Comparison of ENCODE assay signal across 9 cellular contexts in the genomic region with DNA sequence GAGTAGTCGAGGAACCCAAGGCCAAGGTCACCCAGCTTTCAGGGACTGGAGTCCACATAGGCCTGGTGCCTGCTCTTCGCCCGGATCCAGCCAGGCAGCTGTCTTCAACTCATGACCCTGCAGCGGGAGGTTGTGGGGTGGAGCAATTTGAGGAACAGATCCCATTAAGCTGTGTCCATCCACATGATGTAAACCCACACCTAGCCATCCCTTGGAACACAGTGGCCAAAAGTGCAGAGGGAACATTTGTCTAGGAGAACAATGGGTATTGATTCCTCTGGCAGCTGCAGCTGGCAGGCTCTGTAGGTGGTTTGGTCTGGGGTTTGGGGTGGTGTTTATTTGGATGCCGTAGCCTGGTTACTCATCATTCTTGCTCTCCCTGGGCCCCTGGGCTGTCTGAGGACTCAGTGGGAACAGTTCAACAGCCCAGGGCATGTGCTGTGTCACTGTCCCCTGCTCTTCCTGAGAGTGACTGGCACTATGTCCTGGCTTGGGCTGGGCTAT.
DNase-seq lines count a peak whose midpoint lies in the region; ATAC-seq, FAIRE-seq and TF ChIP-seq lines count a peak whose summit lies in the region.
"Had no signal": no experiment of that assay in that cellular context is flagged by ENCODE, and none has a peak within 500 bp of the region (broad histone marks: within the 10 kb centered on the region; RNA-seq: fewer than 3 reads in every experiment).

No MANE protein-coding gene starts in this region.

- peaks cover 3% of the 10 kb centered on the region for H3K4me1 Mint-ChIP-seq in endodermal cell

- H3K4me1 ChIP-seq in endodermal cell (ENCODE audit: control insufficient read depth, insufficient read depth, low read length) (no peaks in the 10 kb centered on the region), psoas muscle (no peaks in the 10 kb centered on the region), kidney (ENCODE audit: control insufficient read depth in 1 of 2, insufficient read depth in 1 of 2, low read depth in 1 of 2, low read length in 2 of 2) (peaks cover 6 to 8% of the 10 kb centered on the region in 2 donors)

- peak overlapping the region; percentile 5 for H3K27ac ChIP-seq in endodermal cell (ENCODE audit: low read depth, low read length)
- no peak overlapping the region for H3K27ac ChIP-seq in psoas muscle
- H3K27ac ChIP-seq in kidney (ENCODE audit: low read depth in 2 of 2, low read length in 2 of 2): no peak overlapping the region

- no peak overlapping the region for H3K4me3 ChIP-seq in endodermal cell (ENCODE audit: low read length)
- H3K4me3 ChIP-seq in psoas muscle: no peak overlapping the region
- H3K4me3 ChIP-seq in kidney (ENCODE audit: low read length in 2 of 2): no peak overlapping the region

- H3K27ac Mint-ChIP-seq in endodermal cell: no peak overlapping the region

- no peak overlapping the region for H3K4me3 Mint-ChIP-seq in endodermal cell

- ATAC-seq in psoas muscle (peak; percentile 58 to 83 (median 78)), GM21786 (IDR thresholded peaks at IDR 0.05; ENCODE audit: unreplicated experiment) (no peak), HG02759 (IDR thresholded peaks at IDR 0.05; ENCODE audit: unreplicated experiment) (no peak)

- H3K36me3 ChIP-seq in endodermal cell (ENCODE audit: control insufficient read depth, insufficient read depth, low read length): no peaks in the 10 kb centered on the region
- H3K36me3 ChIP-seq in psoas muscle (ENCODE audit: insufficient read depth in 1 of 2, low read depth in 1 of 2): no peaks in the 10 kb centered on the region
- no peaks in the 10 kb centered on the region for H3K36me3 ChIP-seq in kidney (ENCODE audit: control insufficient read depth in 1 of 2, insufficient read depth in 2 of 2, low read length in 2 of 2)

- H3K27me3 ChIP-seq in endodermal cell (ENCODE audit: control insufficient read depth, insufficient read depth, low read length, poor library complexity, severe bottlenecking): no peaks in the 10 kb centered on the region
- no peaks in the 10 kb centered on the region for H3K27me3 ChIP-seq in psoas muscle (ENCODE audit: insufficient read depth in 3 of 3, low read length in 2 of 3)

- WGBS in endodermal cell (ENCODE audit: insufficient coverage in 1 of 2, insufficient read length in 1 of 2), 2 experiments: 50 to 91% methylated on average over 1 to 5 of the region's 5 CpGs
- WGBS in psoas muscle, 3 donors: 40 to 46% (median 41%) methylated on average over 5 of the region's 5 CpGs

- H3K9ac ChIP-seq in endodermal cell (ENCODE audit: extremely low read depth, low read length, poor library complexity, severe bottlenecking) (no peak overlapping the region), kidney (ENCODE audit: low read length in 2 of 2) (no peak overlapping the region)

- intact Hi-C loops in psoas muscle (cut with DNase I) (loop anchor here in 1 of 2 donors (10.0 kb wide), 1 partner anchor 149 kb away; no protein-coding TSS in a partner anchor), kidney (cut with DNase I) (no loop called here)

- no peak for FAIRE-seq in kidney (lab: Jason Lieb, UNC)
- FAIRE-seq: endothelial cell of umbilical vein had no signal

- TF ChIP-seq CTCF in endodermal cell (conservative IDR thresholded peaks at IDR 0.05): no peak
- TF ChIP-seq CTCF in psoas muscle (IDR thresholded peaks at IDR 0.05): no peak
- TF ChIP-seq CTCF in kidney (IDR thresholded peaks at IDR 0.05; ENCODE audit: borderline replicate concordance, extremely low read depth, insufficient read depth): no peak

- H3K36me3 Mint-ChIP-seq in endodermal cell (ENCODE audit: low read depth): no peaks in the 10 kb centered on the region

- no peaks in the 10 kb centered on the region for H3K9me3 Mint-ChIP-seq in endodermal cell

- DNase-seq in HPDE6-E6E7 (ENCODE audit: extremely low spot score): peak; percentile 53
- peak; percentile 34 to 70 for DNase-seq in NCI-H526 (lab: John Stamatoyannopoulos, UW)
- no peak for DNase-seq in endodermal cell
- DNase-seq in psoas muscle: peak in 1 of 2 donors; percentile 26
- DNase-seq in stimulated activated CD4-positive, alpha-beta T cell treated with anti-CD3 and anti-CD28 coated beads, Interleukin-4, amount 100 ng/mL, for 1 hour: no peak
- no peak for DNase-seq in kidney

- peaks cover 4% of the 10 kb centered on the region for H3K27me3 Mint-ChIP-seq in endodermal cell (ENCODE audit: insufficient read depth)

- H3K9me3 ChIP-seq in endodermal cell (ENCODE audit: control insufficient read depth, low read length) (no peaks in the 10 kb centered on the region), psoas muscle (no peaks in the 10 kb centered on the region), kidney (ENCODE audit: control insufficient read depth in 1 of 2, low read length in 2 of 2) (no peaks in the 10 kb centered on the region)

Comparison
In these comparisons a context has a peak if more than half of its experiments do, and no peak if none do; other contexts are left out.
1. DNase-seq: peak in HPDE6-E6E7 (single experiment) and NCI-H526 (2 of 2); none in endodermal cell (single experiment), stimulated activated CD4-positive, alpha-beta T cell treated with anti-CD3 and anti-CD28 coated beads, Interleukin-4, amount 100 ng/mL, for 1 hour (single experiment) and kidney (single experiment).
2. ATAC-seq: peak in psoas muscle (4 of 4); none in GM21786 (single experiment) and HG02759 (single experiment).